Comparison of ENCODE assay signal across 27 cellular contexts in the genomic region with DNA sequence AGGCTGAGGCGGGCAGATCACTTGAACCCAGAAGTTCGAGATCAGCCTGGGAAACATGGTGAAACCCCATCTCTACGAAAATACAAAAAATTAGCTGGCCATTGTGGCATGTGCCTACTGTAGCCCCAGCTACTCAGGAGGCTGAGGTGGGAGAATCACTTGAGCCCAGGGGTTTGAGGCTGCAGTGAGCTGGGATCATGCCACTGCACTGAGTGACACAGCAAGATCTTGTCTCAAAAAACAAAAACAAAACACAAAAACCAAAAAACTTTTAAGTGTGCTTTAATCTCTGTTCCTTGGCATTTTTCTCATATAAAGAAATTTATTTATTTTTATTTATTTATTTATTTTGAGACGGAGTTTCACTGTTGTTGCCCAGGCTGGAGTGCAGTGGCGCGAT.
"Had no signal": no experiment of that assay in that cellular context is flagged by ENCODE, and none has a peak within 500 bp of the region (broad histone marks: within the 10 kb centered on the region; RNA-seq: fewer than 3 reads in every experiment).

No MANE protein-coding gene starts in this region.

- H3K36me3 ChIP-seq: MG63 had no signal

- H3K9me3 ChIP-seq: MG63 had no signal

- DNase-seq: Karpas-422, Kasumi-1, MG63, MM.1S, MV-4-11, NCI-H1048, NCI-H1092, NCI-H1105, NCI-H1417 treated with DMSO at 0.1 percent for 48 hours, NCI-H1694, NCI-H1694 treated with DMSO at 0.1 percent for 48 hours, NCI-H187, NCI-H187 treated with DMSO at 0.1 percent for 48 hours, NCI-H1930, NCI-H2029, NCI-H2029 treated with DMSO at 0.1 percent for 48 hours, NCI-H2081 treated with DMSO at 0.1 percent for 48 hours, NCI-H2107, NCI-H2171, NCI-H2171 treated with DMSO at 0.1 percent for 48 hours, NCI-H2227 treated with DMSO at 0.1 percent for 48 hours, NCI-H226, NCI-H345, NCI-H446, NCI-H446 treated with DMSO at 0.1 percent for 48 hours, NCI-H510A, NCI-H510A treated with DMSO at 0.1 percent for 48 hours had no signal

- H3K4me3 ChIP-seq: MG63 had no signal
